ENCODE assay signal across 27 cellular contexts in the genomic region with DNA sequence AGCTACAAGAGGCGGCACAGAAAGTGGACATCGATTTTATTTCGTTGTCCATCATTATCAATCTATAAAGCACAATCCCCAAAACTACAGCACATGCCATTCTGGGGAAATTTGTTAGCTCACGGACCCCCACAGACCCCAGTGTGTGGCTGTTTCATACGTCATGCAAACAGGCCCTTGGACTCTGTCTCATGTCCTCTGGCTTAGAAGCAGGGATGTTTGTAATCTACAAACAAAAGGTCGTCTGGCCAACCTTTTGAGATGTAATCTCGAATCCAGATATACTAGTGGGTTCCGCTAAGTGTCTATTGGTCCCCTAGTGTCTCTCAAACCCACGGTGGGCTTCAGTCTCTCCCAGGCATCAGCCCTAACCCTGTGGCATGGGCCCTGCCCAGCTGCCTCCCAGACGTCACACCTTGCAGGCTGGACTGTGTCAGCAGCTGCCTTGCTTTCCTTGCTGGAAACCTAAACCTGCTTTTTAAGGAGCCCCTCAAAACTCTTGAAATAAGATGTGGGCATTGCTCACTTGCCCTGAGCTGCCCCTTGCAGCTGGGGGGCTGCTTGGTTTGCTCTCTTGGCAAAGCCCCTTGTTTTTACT.
"Had no signal": no experiment of that assay in that cellular context is flagged by ENCODE, and none has a peak within 500 bp of the region (broad histone marks: within the 10 kb centered on the region; RNA-seq: fewer than 3 reads in every experiment).

No MANE protein-coding gene starts in this region.

- H3K27ac Mint-ChIP-seq: activated CD4-positive, alpha-beta T cell treated with anti-CD3 and anti-CD28 coated beads, Interleukin-2, amount 10 ng/mL, durations not matched to agents 7 days and 5 days; activated CD8-positive, alpha-beta memory T cell treated with anti-CD3 and anti-CD28 coated beads, Interleukin-2, amount 10 ng/mL, durations not matched to agents 7 days and 5 days; activated CD8-positive, alpha-beta T cell treated with anti-CD3 and anti-CD28 coated beads for 36 hours; activated naive CD8-positive, alpha-beta T cell treated with anti-CD3 and anti-CD28 coated beads, Interleukin-2, amount 50 U/mL, for 24 hours; progenitor cell of endocrine pancreas; stimulated activated naive CD8-positive, alpha-beta T cell treated with anti-CD3 and anti-CD28 coated beads, Interleukin-15, Interleukin-2, amounts not matched to agents 100 ng/mL and 50 ng/mL, for 24 hours had no signal

- H3K27me3 ChIP-seq: body of pancreas, hepatocyte, thyroid gland had no signal

- H3K36me3 ChIP-seq: left ventricle myocardium inferior, thyroid gland, WERI-Rb-1 had no signal

- H3K4me2 ChIP-seq: hepatocyte had no signal

- H3K9me3 Mint-ChIP-seq: activated CD8-positive, alpha-beta T cell treated with anti-CD3 and anti-CD28 coated beads for 36 hours; activated naive CD8-positive, alpha-beta T cell treated with anti-CD3 and anti-CD28 coated beads, Interleukin-2, amount 50 U/mL, for 24 hours; stimulated activated naive CD8-positive, alpha-beta T cell treated with anti-CD3 and anti-CD28 coated beads, Interleukin-15, Interleukin-2, amounts not matched to agents 100 ng/mL and 50 ng/mL, for 24 hours had no signal

- DNase-seq: activated CD4-positive, alpha-beta T cell treated with anti-CD3 and anti-CD28 coated beads, Interleukin-2, amount 10 ng/mL, durations not matched to agents 7 days and 5 days; activated CD4-positive, CD25-positive, alpha-beta regulatory T cell treated with anti-CD3 and anti-CD28 coated beads, Interleukin-2, amount 50 U/mL, for 72 hours; activated CD8-positive, alpha-beta memory T cell treated with anti-CD3 and anti-CD28 coated beads, Interleukin-2, amount 10 ng/mL, durations not matched to agents 7 days and 5 days; activated CD8-positive, alpha-beta T cell treated with anti-CD3 and anti-CD28 coated beads for 36 hours; activated gamma-delta T cell; activated naive CD4-positive, alpha-beta T cell treated with anti-CD3 and anti-CD28 coated beads, Interleukin-2, amount 50 U/mL, for 16 hours; activated naive CD8-positive, alpha-beta T cell treated with anti-CD3 and anti-CD28 coated beads, Interleukin-2, amount 50 U/mL, for 24 hours; activated T-cell treated with anti-CD3 and anti-CD28 coated beads for 4 hours; anterior cingulate cortex; body of pancreas; effector memory CD4-positive, alpha-beta T cell; foreskin melanocyte; glutamatergic neuron; kidney glomerular epithelial cell; left ventricle myocardium inferior; nephron progenitor cell; stimulated activated CD4-positive, alpha-beta T cell treated with anti-CD3 and anti-CD28 coated beads, Interleukin-4, amount 100 ng/mL, for 24 hours; substantia nigra; T-helper 1 cell; thyroid gland; WERI-Rb-1 had no signal

- ATAC-seq: activated CD8-positive, alpha-beta memory T cell treated with anti-CD3 and anti-CD28 coated beads, Interleukin-2, amount 10 ng/mL, durations not matched to agents 7 days and 5 days; activated CD8-positive, alpha-beta T cell treated with anti-CD3 and anti-CD28 coated beads for 36 hours; activated naive CD8-positive, alpha-beta T cell treated with anti-CD3 and anti-CD28 coated beads, Interleukin-2, amount 50 U/mL, for 24 hours; body of pancreas; esophagus mucosa had no signal

- FAIRE-seq: TTC549, urothelium cell line had no signal

- H3K27me3 Mint-ChIP-seq: activated CD4-positive, alpha-beta T cell treated with anti-CD3 and anti-CD28 coated beads, Interleukin-2, amount 10 ng/mL, durations not matched to agents 7 days and 5 days; activated CD8-positive, alpha-beta memory T cell treated with anti-CD3 and anti-CD28 coated beads, Interleukin-2, amount 10 ng/mL, durations not matched to agents 7 days and 5 days; activated CD8-positive, alpha-beta T cell treated with anti-CD3 and anti-CD28 coated beads for 36 hours; activated naive CD8-positive, alpha-beta T cell treated with anti-CD3 and anti-CD28 coated beads, Interleukin-2, amount 50 U/mL, for 24 hours; progenitor cell of endocrine pancreas; stimulated activated naive CD8-positive, alpha-beta T cell treated with anti-CD3 and anti-CD28 coated beads, Interleukin-15, Interleukin-2, amounts not matched to agents 100 ng/mL and 50 ng/mL, for 24 hours had no signal

- H3K27ac ChIP-seq: hepatocyte, left ventricle myocardium inferior, WERI-Rb-1 had no signal

- H2AFZ ChIP-seq: hepatocyte had no signal

- H3K4me1 Mint-ChIP-seq: activated CD4-positive, alpha-beta T cell treated with anti-CD3 and anti-CD28 coated beads, Interleukin-2, amount 10 ng/mL, durations not matched to agents 7 days and 5 days; activated CD8-positive, alpha-beta memory T cell treated with anti-CD3 and anti-CD28 coated beads, Interleukin-2, amount 10 ng/mL, durations not matched to agents 7 days and 5 days had no signal

- H3K79me2 ChIP-seq: hepatocyte had no signal

- H3K4me3 Mint-ChIP-seq: activated CD4-positive, alpha-beta T cell treated with anti-CD3 and anti-CD28 coated beads, Interleukin-2, amount 10 ng/mL, durations not matched to agents 7 days and 5 days; activated CD8-positive, alpha-beta memory T cell treated with anti-CD3 and anti-CD28 coated beads, Interleukin-2, amount 10 ng/mL, durations not matched to agents 7 days and 5 days; activated CD8-positive, alpha-beta T cell treated with anti-CD3 and anti-CD28 coated beads for 36 hours; activated naive CD8-positive, alpha-beta T cell treated with anti-CD3 and anti-CD28 coated beads, Interleukin-2, amount 50 U/mL, for 24 hours; nephron progenitor cell; stimulated activated naive CD8-positive, alpha-beta T cell treated with anti-CD3 and anti-CD28 coated beads, Interleukin-15, Interleukin-2, amounts not matched to agents 100 ng/mL and 50 ng/mL, for 24 hours had no signal

- H3K36me3 Mint-ChIP-seq: activated CD8-positive, alpha-beta memory T cell treated with anti-CD3 and anti-CD28 coated beads, Interleukin-2, amount 10 ng/mL, durations not matched to agents 7 days and 5 days had no signal

- H3K4me3 ChIP-seq: body of pancreas, hepatocyte, left ventricle myocardium inferior, thyroid gland had no signal

- H3K9me3 ChIP-seq: body of pancreas, thyroid gland had no signal
